In genomic region chr5:58929726-58930125, GRCh38 we compare ENCODE assay signal across 20 cellular contexts.
A peak's percentile ranks its signal among the peaks of the same experiment; 100 is the strongest.
DNase-seq lines count a peak whose midpoint lies in the region; ATAC-seq, FAIRE-seq and TF ChIP-seq lines count a peak whose summit lies in the region.
"Had no signal": no experiment of that assay in that cellular context is flagged by ENCODE, and none has a peak within 500 bp of the region (broad histone marks: within the 10 kb centered on the region; RNA-seq: fewer than 3 reads in every experiment).

No MANE protein-coding gene starts in this region.

- H3K4me2 ChIP-seq in A549: peak overlapping the region; percentile 81
- H3K4me2 ChIP-seq in neuronal stem cell (ENCODE audit: insufficient read depth, low read length, poor library complexity, severe bottlenecking): no peak overlapping the region

- TF ChIP-seq CTCF in A549 (IDR thresholded peaks at IDR 0.05): no peak
- no peak for TF ChIP-seq CTCF in brain microvascular endothelial cell (IDR thresholded peaks at IDR 0.05; ENCODE audit: low read depth, low read length, missing control alignments)
- no peak for TF ChIP-seq CTCF in D721Med (IDR thresholded peaks at IDR 0.05; ENCODE audit: insufficient read depth, missing control alignments)

- no peak overlapping the region for H2BK5ac ChIP-seq in neuronal stem cell (ENCODE audit: low read length)

- DNase-seq in A549 (ENCODE audit: low read depth in 1 of 2, low spot score in 1 of 2): no peak
- no peak for DNase-seq in HTR-8/SVneo (ENCODE audit: insufficient read length, low spot score)
- DNase-seq in brain microvascular endothelial cell: peak; percentile 22
- DNase-seq in neuronal stem cell (ENCODE audit: low spot score): no peak
- no peak for DNase-seq in activated naive CD8-positive, alpha-beta T cell treated with anti-CD3 and anti-CD28 coated beads for 36 hours
- DNase-seq in foreskin melanocyte: no peak
- no peak for DNase-seq in NCI-H2107 treated with DMSO at 0.1 percent for 48 hours (lab: John Stamatoyannopoulos, UW; ENCODE audit: unreplicated experiment)
- no peak for DNase-seq in D721Med (ENCODE audit: insufficient read length, low spot score)
- DNase-seq: BE2C; C1 segment of cervical spinal cord; CD4-positive, CD25-positive, alpha-beta regulatory T cell; CD8-positive, alpha-beta memory T cell; COR-L47; GDM1; GOT3; H7 had no signal

- H3K4ac ChIP-seq in neuronal stem cell (ENCODE audit: low read length): no peak overlapping the region

- no peak for TF ChIP-seq RAD21 in A549 (conservative IDR thresholded peaks at IDR 0.05 in 1 of 2, IDR thresholded peaks at IDR 0.05 in 1 of 2)

- peaks cover 88% of the 10 kb centered on the region for H3K4me1 ChIP-seq in A549
- H3K4me1 ChIP-seq in neuronal stem cell (ENCODE audit: control insufficient read depth in 2 of 2, insufficient read depth in 1 of 2, low read depth in 1 of 2, low read length in 2 of 2): peaks cover 6% of the 10 kb centered on the region in 2 donors

- H3K79me1 ChIP-seq in neuronal stem cell (ENCODE audit: low read depth, low read length): no peaks in the 10 kb centered on the region

- CTCF ChIA-PET in A549 (lab: Yijun Ruan, JAX): interaction anchor here (0.6 to 1.5 kb wide), 3 partner anchors 38 to 227 kb away, joined by 3 to 4 read pairs (median 3); no protein-coding TSS in a partner anchor

- ATAC-seq in A549: no peak
- ATAC-seq: HCT116 had no signal

- FAIRE-seq in A549 (lab: Jason Lieb, UNC): no peak
- FAIRE-seq in HTR-8/SVneo (lab: Jason Lieb, UNC): peak; percentile 33
- no peak for FAIRE-seq in D721Med (lab: Jason Lieb, UNC)
- FAIRE-seq: GM12892, GM18507 had no signal

- POLR2A ChIA-PET in A549 (lab: Yijun Ruan, JAX): no interaction called here

- H3K27ac Mint-ChIP-seq in activated naive CD8-positive, alpha-beta T cell treated with anti-CD3 and anti-CD28 coated beads for 36 hours: no peak overlapping the region
- H3K27ac Mint-ChIP-seq: CD4-positive, CD25-positive, alpha-beta regulatory T cell; CD8-positive, alpha-beta memory T cell had no signal

- H4K91ac ChIP-seq in neuronal stem cell (ENCODE audit: low read depth, low read length, poor library complexity): no peak overlapping the region

- TF ChIP-seq EP300 in A549 (IDR thresholded peaks at IDR 0.05): no peak

- no peaks in the 10 kb centered on the region for H3K9me3 Mint-ChIP-seq in activated naive CD8-positive, alpha-beta T cell treated with anti-CD3 and anti-CD28 coated beads for 36 hours
- H3K9me3 Mint-ChIP-seq: CD8-positive, alpha-beta memory T cell had no signal

- H3K9me3 ChIP-seq in A549 (no peaks in the 10 kb centered on the region), neuronal stem cell (replicated peaks in 1 of 2; ENCODE audit: control insufficient read depth in 2 of 2, insufficient read depth in 1 of 2, low read depth in 1 of 2, low read length in 2 of 2) (no peaks in the 10 kb centered on the region)
- H3K9me3 ChIP-seq: BE2C had no signal

- no peak overlapping the region for H2BK15ac ChIP-seq in neuronal stem cell (ENCODE audit: low read length)

- peak overlapping the region; percentile 3 for H3K9ac ChIP-seq in neuronal stem cell (ENCODE audit: low read depth, low read length, poor library complexity)

- H3K36me3 Mint-ChIP-seq in activated naive CD8-positive, alpha-beta T cell treated with anti-CD3 and anti-CD28 coated beads for 36 hours: no peaks in the 10 kb centered on the region
- H3K36me3 Mint-ChIP-seq: CD4-positive, CD25-positive, alpha-beta regulatory T cell; CD8-positive, alpha-beta memory T cell had no signal

- no peak for TF ChIP-seq POLR2A in A549 (IDR thresholded peaks at IDR 0.05; ENCODE audit: low read length)

- no peak overlapping the region for H3K4me3 Mint-ChIP-seq in activated naive CD8-positive, alpha-beta T cell treated with anti-CD3 and anti-CD28 coated beads for 36 hours
- H3K4me3 Mint-ChIP-seq: CD4-positive, CD25-positive, alpha-beta regulatory T cell; CD8-positive, alpha-beta memory T cell had no signal

- no peaks in the 10 kb centered on the region for H3K27me3 ChIP-seq in brain microvascular endothelial cell (replicated peaks)
- H3K27me3 ChIP-seq in neuronal stem cell (ENCODE audit: control insufficient read depth in 3 of 3, insufficient read depth in 3 of 3, low read depth in 1 of 3, low read length in 3 of 3): peaks cover 0 to 13% (median 0%) of the 10 kb centered on the region in 3 experiments
- H3K27me3 ChIP-seq: BE2C had no signal

- in situ Hi-C loops in brain microvascular endothelial cell (cut with HindIII; ENCODE audit: low pct_ligation_motif_present, low sequenced_read_pairs): no loop called here

- no peak overlapping the region for H2BK120ac ChIP-seq in neuronal stem cell (ENCODE audit: low read depth, low read length)

- no peak overlapping the region for H2BK12ac ChIP-seq in neuronal stem cell (ENCODE audit: low read length)

- H3K4me3 ChIP-seq in A549 (no peak overlapping the region), brain microvascular endothelial cell (ENCODE audit: low read depth, low read length) (no peak overlapping the region), neuronal stem cell (ENCODE audit: low read length in 2 of 2) (no peak overlapping the region)

- H2AFZ ChIP-seq in neuronal stem cell (ENCODE audit: low read length): no peak overlapping the region

- H3K36me3 ChIP-seq in brain microvascular endothelial cell (replicated peaks) (no peaks in the 10 kb centered on the region), neuronal stem cell (replicated peaks in 1 of 2; ENCODE audit: control insufficient read depth in 2 of 2, insufficient read depth in 2 of 2, low read length in 2 of 2) (no peaks in the 10 kb centered on the region)
- H3K36me3 ChIP-seq: BE2C had no signal

- 53% methylated on average over 1 of the region's 1 CpG for WGBS in A549 (ENCODE audit: missing lambda C conversion rate)
- no CpG with 5 or more reads among the region's 1 CpG for WGBS in neuronal stem cell (ENCODE audit: extremely low coverage in 2 of 2, insufficient read length in 2 of 2, insufficient replicate concordance in 1 of 2), 2 donors

- peaks cover 23% of the 10 kb centered on the region for H3K4me1 Mint-ChIP-seq in activated naive CD8-positive, alpha-beta T cell treated with anti-CD3 and anti-CD28 coated beads for 36 hours

- H3K27me3 Mint-ChIP-seq in activated naive CD8-positive, alpha-beta T cell treated with anti-CD3 and anti-CD28 coated beads for 36 hours: peaks cover 16% of the 10 kb centered on the region

- H2AK5ac ChIP-seq in neuronal stem cell (ENCODE audit: low read depth, low read length): no peak overlapping the region

- no peak overlapping the region for H3K14ac ChIP-seq in neuronal stem cell (ENCODE audit: low read length)

- H3K27ac ChIP-seq in A549 (peak overlapping the region; percentile 84 to 88), brain microvascular endothelial cell (no peak overlapping the region), neuronal stem cell (replicated peaks; ENCODE audit: low read length) (no peak overlapping the region)
- H3K27ac ChIP-seq: 22Rv1 had no signal

- H3K23ac ChIP-seq in neuronal stem cell (ENCODE audit: low read depth, low read length, poor library complexity): no peak overlapping the region

- H4K8ac ChIP-seq in neuronal stem cell (ENCODE audit: low read depth, low read length): no peak overlapping the region

- no peak overlapping the region for H3K18ac ChIP-seq in neuronal stem cell (ENCODE audit: low read length)

TF ChIP-seq in A549, 52 proteins besides CTCF, POLR2A, EP300 and RAD21:
- TF ChIP-seq USF2 (IDR thresholded peaks at IDR 0.05): no peak
- TF ChIP-seq FOSL2 (IDR thresholded peaks at IDR 0.05): no peak
- peak; percentile 43 for TF ChIP-seq FOSL2 (CRISPR knock-in tag; IDR thresholded peaks at IDR 0.05)

Comparison
In these comparisons a context has a peak if more than half of its experiments do, and no peak if none do; other contexts are left out.
1. H3K27ac ChIP-seq: peak in A549 (2 of 2); none in brain microvascular endothelial cell (single experiment) and neuronal stem cell (single experiment).